ENCODE assay signal across 23 cellular contexts in the genomic region with DNA sequence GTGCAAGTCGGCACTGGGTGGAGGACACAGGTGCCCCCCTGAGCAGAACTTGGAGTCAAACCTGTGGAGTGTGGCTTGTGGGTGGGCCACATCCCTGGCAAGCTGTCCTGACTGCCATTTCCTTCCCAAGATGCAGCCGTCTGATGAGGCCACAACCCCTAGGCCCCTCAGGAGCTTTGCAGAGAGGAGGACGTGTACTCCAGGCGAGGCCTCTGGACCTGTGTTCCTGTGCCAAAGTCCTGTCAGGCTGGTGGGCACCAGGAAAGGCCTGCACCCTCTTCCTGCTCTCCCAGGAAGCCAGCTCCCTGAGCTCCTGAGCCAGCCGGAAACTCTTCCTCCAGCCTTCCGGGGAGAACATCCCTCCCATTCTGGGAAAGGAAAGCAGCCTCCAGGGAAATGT. TPM values are rescaled to one million over a fixed set of nuclear protein-coding genes. Genes with fewer than 3 reads are reported as not detected.
DNase-seq lines count a peak whose midpoint lies in the region; ATAC-seq and TF ChIP-seq lines count a peak whose summit lies in the region.
"Had no signal": no experiment of that assay in that cellular context is flagged by ENCODE, and none has a peak within 500 bp of the region (broad histone marks: within the 10 kb centered on the region; RNA-seq: fewer than 3 reads in every experiment).

No MANE protein-coding gene starts in this region.

- H3K4me2 ChIP-seq in IMR-90 (ENCODE audit: low read depth, low read length), result no peak overlapping the region

- DNase-seq in activated CD4-positive, alpha-beta T cell treated with anti-CD3 and anti-CD28 coated beads, Interleukin-2, amount 10 ng/mL, durations not matched to agents 7 days and 5 days, result no peak
- DNase-seq in activated CD4-positive, alpha-beta T cell treated with anti-CD3 and anti-CD28 coated beads, Interleukin-2, amount 10 ng/mL, durations not matched to agents 24 days and 14 days, result no peak
- DNase-seq in IMR-90 (no peak), endothelial cell (ENCODE audit: low spot score) (no peak), Caco-2 (no peak)
- no peak for DNase-seq in stimulated activated effector memory CD8-positive, alpha-beta T cell treated with anti-CD3 and anti-CD28 coated beads, Interleukin-12 subunit alpha, Interleukin-12 subunit beta, amount 100 ng/mL, for 72 hours (ENCODE audit: low spot score in 2 of 2)
- no peak for DNase-seq in stimulated activated CD4-positive, alpha-beta T cell treated with anti-CD3 and anti-CD28 coated beads, Interleukin-15, amount 100 ng/mL, for 24 hours
- DNase-seq: 8988T; activated CD4-positive, alpha-beta T cell treated with anti-CD3 and anti-CD28 coated beads, Interleukin-2, amount 50 U/mL, for 1 hour; AML-193; effector memory CD8-positive, alpha-beta T cell; NCI-H1105; NCI-H2081; NCI-H446 treated with DMSO at 0.1 percent for 48 hours; occipital lobe; RPMI8226; stimulated activated naive CD4-positive, alpha-beta T cell treated with Interleukin-2 at 50 U/mL for 16 hours; T-helper 17 cell; thyroid gland had no signal

- H2BK120ac ChIP-seq in IMR-90 (ENCODE audit: low read depth, low read length), result no peak overlapping the region; the same call in 1 of the 2 replicates

- H2BK5ac ChIP-seq in IMR-90 (ENCODE audit: low read depth, low read length, poor library complexity, severe bottlenecking), result no peak overlapping the region

- H4K20me1 ChIP-seq in IMR-90 (ENCODE audit: insufficient read depth, low read length), result 0 out of 2 replicates have a peak, but pooled peaks cover 6% of the 10 kb centered on the region

- no peak for TF ChIP-seq RAD21 in IMR-90 (IDR thresholded peaks at IDR 0.05; ENCODE audit: low read length)

- TF ChIP-seq POLR2A in IMR-90 (IDR thresholded peaks at IDR 0.05; ENCODE audit: low read depth, low read length), result no peak

- H2BK20ac ChIP-seq in IMR-90 (ENCODE audit: low read depth, low read length), result no peak overlapping the region

- H3K27me3 ChIP-seq in IMR-90 (ENCODE audit: control insufficient read depth, insufficient read depth, low read length), result no peaks in the 10 kb centered on the region
- H3K27me3 ChIP-seq in Caco-2 (replicated peaks; ENCODE audit: control insufficient read depth, insufficient read depth, low read length), result no peaks in the 10 kb centered on the region
- H3K27me3 ChIP-seq: thyroid gland had no signal

- peak overlapping the region; percentile 26; the same call in 1 of the 2 replicates for H3K18ac ChIP-seq in IMR-90 (ENCODE audit: low read depth, low read length)

- peaks cover 10% of the 10 kb centered on the region for H3K4me1 ChIP-seq in IMR-90 (ENCODE audit: control insufficient read depth, insufficient read depth, low read length)
- H3K4me1 ChIP-seq in Caco-2, result no peaks in the 10 kb centered on the region

- peak overlapping the region; percentile 9 for H3K27ac Mint-ChIP-seq in activated CD4-positive, alpha-beta T cell treated with anti-CD3 and anti-CD28 coated beads, Interleukin-2, amount 10 ng/mL, durations not matched to agents 7 days and 5 days
- no peak overlapping the region for H3K27ac Mint-ChIP-seq in activated CD4-positive, alpha-beta T cell treated with anti-CD3 and anti-CD28 coated beads, Interleukin-2, amount 10 ng/mL, durations not matched to agents 24 days and 14 days
- peak overlapping the region; percentile 81 for H3K27ac Mint-ChIP-seq in endothelial cell (ENCODE audit: unreplicated experiment)
- peak overlapping the region; percentile 82 for H3K27ac Mint-ChIP-seq in stimulated activated effector memory CD8-positive, alpha-beta T cell treated with anti-CD3 and anti-CD28 coated beads, Interleukin-12 subunit alpha, Interleukin-12 subunit beta, amount 100 ng/mL, for 72 hours
- H3K27ac Mint-ChIP-seq in Caco-2 (ENCODE audit: unreplicated experiment), result no peak overlapping the region
- H3K27ac Mint-ChIP-seq: T-helper 17 cell had no signal

- H2AK9ac ChIP-seq in IMR-90 (replicated peaks; ENCODE audit: low read depth, low read length, poor library complexity), result no peak overlapping the region

- peak overlapping the region; percentile 46; the same call in 1 of the 2 replicates for H4K5ac ChIP-seq in IMR-90 (ENCODE audit: low read depth, low read length)

- no peak overlapping the region for H3K56ac ChIP-seq in IMR-90 (ENCODE audit: extremely low read depth, insufficient read depth, low read length)

- no peak overlapping the region for H3K9ac ChIP-seq in IMR-90 (ENCODE audit: low read depth, low read length)

- no peak overlapping the region for H3K27ac ChIP-seq in IMR-90 (ENCODE audit: insufficient read depth, low read length)
- H3K27ac ChIP-seq: HL-60, thyroid gland had no signal

- no peak for TF ChIP-seq CTCF in IMR-90 (conservative IDR thresholded peaks at IDR 0.05; ENCODE audit: low read depth, low read length)
- no peak for TF ChIP-seq CTCF in endothelial cell (IDR thresholded peaks at IDR 0.05; ENCODE audit: unreplicated experiment)
- no peak for TF ChIP-seq CTCF in Caco-2 (IDR thresholded peaks at IDR 0.05; ENCODE audit: insufficient read depth in 1 of 2, low read depth in 1 of 2, low read length in 1 of 2, severe bottlenecking in 1 of 2, unreplicated experiment in 1 of 2)

- no peaks in the 10 kb centered on the region for H3K27me3 Mint-ChIP-seq in activated CD4-positive, alpha-beta T cell treated with anti-CD3 and anti-CD28 coated beads, Interleukin-2, amount 10 ng/mL, durations not matched to agents 7 days and 5 days
- no peaks in the 10 kb centered on the region for H3K27me3 Mint-ChIP-seq in activated CD4-positive, alpha-beta T cell treated with anti-CD3 and anti-CD28 coated beads, Interleukin-2, amount 10 ng/mL, durations not matched to agents 24 days and 14 days
- H3K27me3 Mint-ChIP-seq in endothelial cell (ENCODE audit: unreplicated experiment), result peaks cover 4% of the 10 kb centered on the region
- no peaks in the 10 kb centered on the region for H3K27me3 Mint-ChIP-seq in Caco-2 (ENCODE audit: insufficient read depth, unreplicated experiment)
- H3K27me3 Mint-ChIP-seq: brain; effector memory CD8-positive, alpha-beta T cell; T-helper 17 cell had no signal

- no peak overlapping the region for H2AFZ ChIP-seq in IMR-90 (replicated peaks; ENCODE audit: low read length, poor library complexity)

- peaks cover 44% of the 10 kb centered on the region for H3K4me1 Mint-ChIP-seq in activated CD4-positive, alpha-beta T cell treated with anti-CD3 and anti-CD28 coated beads, Interleukin-2, amount 10 ng/mL, durations not matched to agents 7 days and 5 days
- H3K4me1 Mint-ChIP-seq in activated CD4-positive, alpha-beta T cell treated with anti-CD3 and anti-CD28 coated beads, Interleukin-2, amount 10 ng/mL, durations not matched to agents 24 days and 14 days, result peaks cover 34% of the 10 kb centered on the region
- H3K4me1 Mint-ChIP-seq in endothelial cell (ENCODE audit: unreplicated experiment) (peaks cover 32% of the 10 kb centered on the region), Caco-2 (ENCODE audit: low read depth, unreplicated experiment) (no peaks in the 10 kb centered on the region)
- H3K4me1 Mint-ChIP-seq in stimulated activated effector memory CD8-positive, alpha-beta T cell treated with anti-CD3 and anti-CD28 coated beads, Interleukin-12 subunit alpha, Interleukin-12 subunit beta, amount 100 ng/mL, for 72 hours, result peaks cover 42% of the 10 kb centered on the region

- H3K36me3 ChIP-seq in IMR-90 (ENCODE audit: control insufficient read depth, insufficient read depth, low read length) (no peaks in the 10 kb centered on the region), Caco-2 (ENCODE audit: control insufficient read depth, insufficient read depth, low read length) (peaks cover 1% of the 10 kb centered on the region; the same call in 1 of the 2 replicates)

- no peak overlapping the region for H3K14ac ChIP-seq in IMR-90 (replicated peaks; ENCODE audit: low read depth, low read length)

- H3K4me3 ChIP-seq in IMR-90 (ENCODE audit: insufficient read depth, low read depth, low read length), result no peak overlapping the region
- no peak overlapping the region for H3K4me3 ChIP-seq in Caco-2 (ENCODE audit: low read depth, low read length)
- H3K4me3 ChIP-seq: skin epidermis, thyroid gland had no signal

- dilution Hi-C loops in IMR-90 (cut with HindIII; ENCODE audit: low sequenced_read_pairs, unreplicated experiment), result no loop called here

- WGBS in IMR-90 (ENCODE audit: extremely low coverage in 2 of 2, insufficient read length in 1 of 2), 2 experiments, result 89% methylated on average over 3 of the region's 6 CpGs; no CpG with 5 or more reads in 1 of the 2 experiments

- in situ Hi-C loops in IMR-90 (cut with MboI; ENCODE audit: low sequenced_read_pairs), result no loop called here

- no peak overlapping the region for H3K4me3 Mint-ChIP-seq in activated CD4-positive, alpha-beta T cell treated with anti-CD3 and anti-CD28 coated beads, Interleukin-2, amount 10 ng/mL, durations not matched to agents 7 days and 5 days
- H3K4me3 Mint-ChIP-seq in activated CD4-positive, alpha-beta T cell treated with anti-CD3 and anti-CD28 coated beads, Interleukin-2, amount 10 ng/mL, durations not matched to agents 24 days and 14 days, result no peak overlapping the region
- H3K4me3 Mint-ChIP-seq in endothelial cell (ENCODE audit: unreplicated experiment) (no peak overlapping the region), Caco-2 (ENCODE audit: unreplicated experiment) (no peak overlapping the region)
- H3K4me3 Mint-ChIP-seq in stimulated activated effector memory CD8-positive, alpha-beta T cell treated with anti-CD3 and anti-CD28 coated beads, Interleukin-12 subunit alpha, Interleukin-12 subunit beta, amount 100 ng/mL, for 72 hours, result no peak overlapping the region
- H3K4me3 Mint-ChIP-seq: brain; effector memory CD8-positive, alpha-beta T cell had no signal

- BruUV-seq in IMR-90 (replicated peaks; lab: Mats Ljungman, UMichigan) (no TSS peak), Caco-2 (replicated peaks; lab: Mats Ljungman, UMichigan) (no TSS peak)

- CTCF ChIA-PET in activated CD4-positive, alpha-beta T cell treated with anti-CD3 and anti-CD28 coated beads, Interleukin-2, amount 10 ng/mL, durations not matched to agents 7 days and 5 days (lab: Charles Lee), result interaction anchor here (1.5 to 6.5 kb wide), 3 partner anchors 14 to 21 kb away, joined by 5 to 25 read pairs (median 8); no protein-coding TSS in a partner anchor
- CTCF ChIA-PET in IMR-90 (lab: Yijun Ruan, JAX) (no interaction called here), Caco-2 (lab: Charles Lee) (no interaction called here)

- H3K9me1 ChIP-seq in IMR-90 (ENCODE audit: insufficient read depth, low read length), result peaks cover 6% of the 10 kb centered on the region; the same call in 1 of the 2 replicates

- peaks cover 3% of the 10 kb centered on the region for H3K9me3 Mint-ChIP-seq in activated CD4-positive, alpha-beta T cell treated with anti-CD3 and anti-CD28 coated beads, Interleukin-2, amount 10 ng/mL, durations not matched to agents 7 days and 5 days
- H3K9me3 Mint-ChIP-seq in activated CD4-positive, alpha-beta T cell treated with anti-CD3 and anti-CD28 coated beads, Interleukin-2, amount 10 ng/mL, durations not matched to agents 24 days and 14 days, result no peaks in the 10 kb centered on the region
- H3K9me3 Mint-ChIP-seq in endothelial cell (ENCODE audit: unreplicated experiment) (no peaks in the 10 kb centered on the region), Caco-2 (ENCODE audit: unreplicated experiment) (no peaks in the 10 kb centered on the region)
- H3K9me3 Mint-ChIP-seq in stimulated activated effector memory CD8-positive, alpha-beta T cell treated with anti-CD3 and anti-CD28 coated beads, Interleukin-12 subunit alpha, Interleukin-12 subunit beta, amount 100 ng/mL, for 72 hours, result no peaks in the 10 kb centered on the region
- H3K9me3 Mint-ChIP-seq: brain; effector memory CD8-positive, alpha-beta T cell had no signal

- H3K79me1 ChIP-seq in IMR-90 (ENCODE audit: low read depth in 1 of 2, low read length in 2 of 2), result no peaks in the 10 kb centered on the region

- no peak overlapping the region for H2BK15ac ChIP-seq in IMR-90 (ENCODE audit: low read depth, low read length)

- POLR2A ChIA-PET in activated CD4-positive, alpha-beta T cell treated with anti-CD3 and anti-CD28 coated beads, Interleukin-2, amount 10 ng/mL, durations not matched to agents 7 days and 5 days (lab: Charles Lee), result no interaction called here
- POLR2A ChIA-PET in IMR-90 (lab: Charles Lee; ENCODE audit: unreplicated experiment), result no interaction called here
- POLR2A ChIA-PET in Caco-2 (lab: Charles Lee), result no interaction called here

- peaks cover 47% of the 10 kb centered on the region for H3K36me3 Mint-ChIP-seq in activated CD4-positive, alpha-beta T cell treated with anti-CD3 and anti-CD28 coated beads, Interleukin-2, amount 10 ng/mL, durations not matched to agents 7 days and 5 days (ENCODE audit: low read depth)
- H3K36me3 Mint-ChIP-seq in activated CD4-positive, alpha-beta T cell treated with anti-CD3 and anti-CD28 coated beads, Interleukin-2, amount 10 ng/mL, durations not matched to agents 24 days and 14 days (ENCODE audit: low read depth), result peaks cover 42% of the 10 kb centered on the region
- H3K36me3 Mint-ChIP-seq in endothelial cell (ENCODE audit: low read depth, unreplicated experiment) (peaks cover 26% of the 10 kb centered on the region), Caco-2 (ENCODE audit: insufficient read depth, unreplicated experiment) (peaks cover 30% of the 10 kb centered on the region)
- H3K36me3 Mint-ChIP-seq in stimulated activated effector memory CD8-positive, alpha-beta T cell treated with anti-CD3 and anti-CD28 coated beads, Interleukin-12 subunit alpha, Interleukin-12 subunit beta, amount 100 ng/mL, for 72 hours, result peaks cover 37% of the 10 kb centered on the region
- H3K36me3 Mint-ChIP-seq: brain had no signal

- H3K9me3 ChIP-seq in IMR-90 (ENCODE audit: control insufficient read depth, insufficient read depth, low read length) (no peaks in the 10 kb centered on the region), Caco-2 (no peaks in the 10 kb centered on the region)
- H3K9me3 ChIP-seq: thyroid gland had no signal

- no peak overlapping the region for H4K91ac ChIP-seq in IMR-90 (ENCODE audit: insufficient read depth, low read depth, low read length)

- H3K4ac ChIP-seq in IMR-90 (ENCODE audit: low read depth, low read length), result no peak overlapping the region; the same call in 1 of the 2 replicates

- no peak overlapping the region for H4K8ac ChIP-seq in IMR-90 (ENCODE audit: low read depth in 2 of 2, low read length in 2 of 2)

- peak overlapping the region; percentile 37; the same call in 1 of the 2 replicates for H2AK5ac ChIP-seq in IMR-90 (ENCODE audit: low read depth, low read length)

- intact Hi-C loops in activated CD4-positive, alpha-beta T cell treated with anti-CD3 and anti-CD28 coated beads, Interleukin-2, amount 10 ng/mL, durations not matched to agents 24 days and 14 days (cut with micrococcal nuclease), result no loop called here
- intact Hi-C loops in IMR-90 (cut with micrococcal nuclease) (loop anchor here (5.0 kb wide), 1 partner anchor 52 kb away; no protein-coding TSS in a partner anchor), Caco-2 (cut with micrococcal nuclease; ENCODE audit: unreplicated experiment) (no loop called here)

- H3K23ac ChIP-seq in IMR-90 (ENCODE audit: low read depth, low read length), result no peak overlapping the region

- ATAC-seq in IMR-90 (ENCODE audit: low read depth) (no peak), HG03469 (IDR thresholded peaks at IDR 0.05; ENCODE audit: unreplicated experiment) (no peak)
- no peak for ATAC-seq in stimulated activated effector memory CD8-positive, alpha-beta T cell treated with anti-CD3 and anti-CD28 coated beads, Interleukin-12 subunit alpha, Interleukin-12 subunit beta, amount 100 ng/mL, for 72 hours
- ATAC-seq: effector memory CD8-positive, alpha-beta T cell; T-helper 17 cell had no signal

RNA-seq across cellular contexts. Expression of gene CMTM6, which starts 48.5 kb away (rescaled TPM):
- 10 to 100 TPM; 55.2 to 57.1 TPM for total RNA-seq in activated CD4-positive, alpha-beta T cell treated with anti-CD3 and anti-CD28 coated beads, Interleukin-2, amount 10 ng/mL, durations not matched to agents 7 days and 5 days
- 79.3 and 79.6 TPM in 2 replicates for total RNA-seq in activated CD4-positive, alpha-beta T cell treated with anti-CD3 and anti-CD28 coated beads, Interleukin-2, amount 10 ng/mL, durations not matched to agents 24 days and 14 days
- total RNA-seq in IMR-90 (2012; rRNA removed), result 36.6 and 85.0 TPM in 2 replicates
- polyA plus RNA-seq in IMR-90 (2012; rRNA removed), result 21.3 and 29.4 TPM in 2 replicates
- polyA plus RNA-seq in IMR-90 (2012; cell fraction: cytosol; rRNA removed), result 6.5 and 13.3 TPM in 2 replicates
- polyA plus RNA-seq in IMR-90 (2012; cell fraction: nucleus; rRNA removed; ENCODE audit: low replicate concordance), result 1.8 and 8.1 TPM in 2 replicates
- 59.9 TPM for total RNA-seq in endothelial cell (ENCODE audit: unreplicated experiment)
- 39.7 and 41.8 TPM in 2 replicates for total RNA-seq in Caco-2 (2022)

Comparison
In these comparisons a context has a peak if more than half of its experiments do, and no peak if none do; other contexts are left out.
1. H3K27ac Mint-ChIP-seq: peak in activated CD4-positive, alpha-beta T cell treated with anti-CD3 and anti-CD28 coated beads, Interleukin-2, amount 10 ng/mL, durations not matched to agents 7 days and 5 days (single experiment), endothelial cell (single experiment) and stimulated activated effector memory CD8-positive, alpha-beta T cell treated with anti-CD3 and anti-CD28 coated beads, Interleukin-12 subunit alpha, Interleukin-12 subunit beta, amount 100 ng/mL, for 72 hours (single experiment); none in activated CD4-positive, alpha-beta T cell treated with anti-CD3 and anti-CD28 coated beads, Interleukin-2, amount 10 ng/mL, durations not matched to agents 24 days and 14 days (single experiment) and Caco-2 (single experiment).